ENCODE assay signal across 8 cellular contexts in genomic region chr22:16441014-16441413, GRCh38.
DNase-seq lines count a peak whose midpoint lies in the region; ATAC-seq and TF ChIP-seq lines count a peak whose summit lies in the region.
"Not testable (repeated sequence)": the region's sequence is repeated elsewhere in the genome, so short reads cannot be mapped to it uniquely, and the experiment has no call there.

No MANE protein-coding gene starts in this region.

- H3K79me2 ChIP-seq in OCI-LY3 (ENCODE audit: low read length); parathyroid adenoma: not testable (repeated sequence)

- not testable (repeated sequence) for H3K27ac ChIP-seq in C4-2B; OCI-LY3 (ENCODE audit: low read length); ascending aorta; heart right ventricle; parathyroid adenoma; upper lobe of left lung

- not testable (repeated sequence) for H3K9me3 ChIP-seq in OCI-LY3 (ENCODE audit: insufficient read depth, low read length); ascending aorta; heart right ventricle; parathyroid adenoma (ENCODE audit: control insufficient read depth, low read length); upper lobe of left lung

- not testable (repeated sequence) for H3K27ac Mint-ChIP-seq in HFFc6

- not testable (repeated sequence) for H3K4me3 Mint-ChIP-seq in HFFc6

- H3K4me3 ChIP-seq in OCI-LY3 (ENCODE audit: low read length); ascending aorta; epithelial cell of esophagus (ENCODE audit: low read length); heart right ventricle; parathyroid adenoma (ENCODE audit: low read depth, low read length); upper lobe of left lung: not testable (repeated sequence)

- H3K4me1 ChIP-seq in OCI-LY3 (ENCODE audit: low read length); ascending aorta; heart right ventricle; parathyroid adenoma; upper lobe of left lung: not testable (repeated sequence)

- H2AFZ ChIP-seq in OCI-LY3 (ENCODE audit: low read depth, low read length); parathyroid adenoma: not testable (repeated sequence)

- not testable (repeated sequence) for TF ChIP-seq EP300 in upper lobe of left lung (IDR thresholded peaks at IDR 0.05)

- TF ChIP-seq POLR2A in upper lobe of left lung (IDR thresholded peaks at IDR 0.05): not testable (repeated sequence)

- H3K4me2 ChIP-seq in OCI-LY3 (ENCODE audit: low read length); parathyroid adenoma (ENCODE audit: low read length): not testable (repeated sequence)

- H3K36me3 ChIP-seq in OCI-LY3 (replicated peaks; ENCODE audit: low read depth, low read length); ascending aorta; heart right ventricle; parathyroid adenoma (ENCODE audit: control insufficient read depth, insufficient read depth, low read length); upper lobe of left lung: not testable (repeated sequence)

- DNase-seq in HFFc6; ascending aorta (ENCODE audit: low spot score in 2 of 2); epithelial cell of esophagus (ENCODE audit: low read depth); heart right ventricle; upper lobe of left lung: not testable (repeated sequence)

- H3K36me3 Mint-ChIP-seq in HFFc6 (ENCODE audit: low read depth): not testable (repeated sequence)

- H3K9ac ChIP-seq in OCI-LY3 (ENCODE audit: low read length); parathyroid adenoma: not testable (repeated sequence)

- intact Hi-C loops in ascending aorta (cut with DNase I); heart right ventricle (cut with DNase I): not testable (repeated sequence)

- not testable (repeated sequence) for H4K20me1 ChIP-seq in OCI-LY3 (ENCODE audit: insufficient read depth, low read length)

- TF ChIP-seq CTCF in C4-2B (conservative IDR thresholded peaks at IDR 0.05): peak; percentile 63
- TF ChIP-seq CTCF in HFFc6 (IDR thresholded peaks at IDR 0.05): peak; percentile 47; the same call in 1 of the 2 replicates
- peak; percentile 30 for TF ChIP-seq CTCF in OCI-LY3 (IDR thresholded peaks at IDR 0.05; ENCODE audit: low read depth, low read length)
- TF ChIP-seq CTCF in ascending aorta (IDR thresholded peaks at IDR 0.05): peak in 2 of 3 experiments; percentile 15 to 48
- peak; percentile 11 for TF ChIP-seq CTCF in epithelial cell of esophagus (IDR thresholded peaks at IDR 0.05; ENCODE audit: insufficient read depth, low read depth, low read length, missing control alignments)
- peak in 8 of 9 donors; percentile 17 to 52 (median 39) for TF ChIP-seq CTCF in heart right ventricle (IDR thresholded peaks at IDR 0.05)
- TF ChIP-seq CTCF in parathyroid adenoma (IDR thresholded peaks at IDR 0.05): peak; percentile 27
- peak in 4 of 6 experiments; percentile 18 to 34 (median 26) for TF ChIP-seq CTCF in upper lobe of left lung (IDR thresholded peaks at IDR 0.05)

- not testable (repeated sequence) for H3K27me3 Mint-ChIP-seq in HFFc6 (ENCODE audit: insufficient read depth)

- not testable (repeated sequence) for H3K4me1 Mint-ChIP-seq in HFFc6 (ENCODE audit: low read depth)

- ATAC-seq in heart right ventricle; upper lobe of left lung (ENCODE audit: low FRiP score in 2 of 2): not testable (repeated sequence)

- H3K27me3 ChIP-seq in OCI-LY3 (ENCODE audit: low read depth, low read length); ascending aorta; heart right ventricle; parathyroid adenoma (ENCODE audit: control insufficient read depth, insufficient read depth, low read length); upper lobe of left lung: not testable (repeated sequence)

- WGBS in heart right ventricle, 2 donors: 11 to 15% methylated on average over 1 of the region's 1 CpG
- 0 to 11% methylated on average over 1 of the region's 1 CpG for WGBS in upper lobe of left lung, 2 donors

- peaks cover 21% of the 10 kb centered on the region for H3K9me3 Mint-ChIP-seq in HFFc6

Comparison
In these comparisons a context has a peak if more than half of its experiments do, and no peak if none do; other contexts are left out.
1. CTCF ChIP-seq: peak in every context shown above with its lines; median percentile 63 in C4-2B; 47 in HFFc6; 39 in heart right ventricle; 32 in ascending aorta; 30 in OCI-LY3; 27 in parathyroid adenoma; 26 in upper lobe of left lung; 11 in epithelial cell of esophagus.